Comparison of ENCODE assay signal across 1 cellular context in the genomic region with DNA sequence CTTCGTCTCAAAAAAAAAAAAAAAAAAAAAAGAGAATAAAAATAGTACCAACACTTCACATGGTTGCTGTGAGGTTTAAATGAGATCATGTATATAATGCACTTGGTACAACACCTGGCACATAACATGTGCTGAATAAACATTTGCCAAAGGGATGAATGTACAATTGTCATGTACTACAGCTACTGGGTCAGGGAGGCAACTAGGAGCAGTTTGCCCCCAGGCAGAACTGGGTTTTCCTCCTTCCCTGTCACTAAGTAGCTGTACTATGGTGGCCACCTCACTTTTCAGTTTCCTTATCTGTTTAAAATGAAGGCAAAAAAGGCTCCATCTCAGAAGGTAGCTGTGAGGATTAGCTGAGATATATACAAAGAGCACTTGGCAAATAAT.
TF ChIP-seq lines count a peak whose summit lies in the region.

No MANE protein-coding gene starts in this region.

TF ChIP-seq in HEK293T, 16 proteins besides CTCF, POLR2A, EP300 and RAD21 (continued from another document):
- TF ChIP-seq ZNF384 (IDR thresholded peaks at IDR 0.05) (no peak), ELF4 (IDR thresholded peaks at IDR 0.05) (no peak), SUZ12 (IDR thresholded peaks at IDR 0.05) (no peak), FOXA1 (IDR thresholded peaks at IDR 0.05) (no peak), CTBP1 (IDR thresholded peaks at IDR 0.05; ENCODE audit: borderline replicate concordance) (no peak), NFRKB (IDR thresholded peaks at IDR 0.05) (no peak), L3MBTL2 (conservative IDR thresholded peaks at IDR 0.05) (no peak), SP1 (IDR thresholded peaks at IDR 0.05) (no peak), ARNT (IDR thresholded peaks at IDR 0.05) (no peak), HDGF (IDR thresholded peaks at IDR 0.05; ENCODE audit: borderline replicate concordance) (no peak), FOXK2 (IDR thresholded peaks at IDR 0.05) (no peak)
- TF ChIP-seq, protein P1, sequence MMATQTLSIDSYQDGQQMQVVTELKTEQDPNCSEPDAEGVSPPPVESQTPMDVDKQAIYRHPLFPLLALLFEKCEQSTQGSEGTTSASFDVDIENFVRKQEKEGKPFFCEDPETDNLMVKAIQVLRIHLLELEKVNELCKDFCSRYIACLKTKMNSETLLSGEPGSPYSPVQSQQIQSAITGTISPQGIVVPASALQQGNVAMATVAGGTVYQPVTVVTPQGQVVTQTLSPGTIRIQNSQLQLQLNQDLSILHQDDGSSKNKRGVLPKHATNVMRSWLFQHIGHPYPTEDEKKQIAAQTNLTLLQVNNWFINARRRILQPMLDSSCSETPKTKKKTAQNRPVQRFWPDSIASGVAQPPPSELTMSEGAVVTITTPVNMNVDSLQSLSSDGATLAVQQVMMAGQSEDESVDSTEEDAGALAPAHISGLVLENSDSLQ (IDR thresholded peaks at IDR 0.05), result no peak
